In genomic region chr17:71978435-71978834, GRCh38 we compare ENCODE assay signal across 25 cellular contexts.
A peak's percentile ranks its signal among the peaks of the same experiment; 100 is the strongest.
DNase-seq lines count a peak whose midpoint lies in the region; ATAC-seq, FAIRE-seq and TF ChIP-seq lines count a peak whose summit lies in the region.
"Had no signal": no experiment of that assay in that cellular context is flagged by ENCODE, and none has a peak within 500 bp of the region (broad histone marks: within the 10 kb centered on the region; RNA-seq: fewer than 3 reads in every experiment).

No MANE protein-coding gene starts in this region.

- H3K4me3 ChIP-seq in epithelial cell of esophagus (ENCODE audit: low read length): no peak overlapping the region
- H3K4me3 ChIP-seq: Peyer's patch, SK-N-MC had no signal

- DNase-seq in NCI-H2171 treated with DMSO at 0.1 percent for 48 hours (lab: John Stamatoyannopoulos, UW) (peak; percentile 2), NCI-H2171 (lab: John Stamatoyannopoulos, UW) (no peak), epithelial cell of esophagus (ENCODE audit: low read depth) (peak; percentile 86), urothelium cell line (ENCODE audit: low spot score) (no peak), GM19240 (ENCODE audit: insufficient read length, low spot score) (no peak), NCI-H1694 treated with DMSO at 0.1 percent for 48 hours (lab: John Stamatoyannopoulos, UW) (no peak)
- DNase-seq: ACHN; BE2C; CD8-positive, alpha-beta memory T cell; DMS153; DND-41; HFFc6; NCI-H1092 treated with DMSO at 0.1 percent for 48 hours; NCI-H1436; NCI-H1930; NCI-H2227 treated with DMSO at 0.1 percent for 48 hours; NCI-H69; OCI-M1; Peyer's patch; SIG-M5 had no signal

- no peak for ATAC-seq in HG02970 (IDR thresholded peaks at IDR 0.05; ENCODE audit: low FRiP score, unreplicated experiment)

- peak; percentile 93 for FAIRE-seq in urothelium cell line (lab: Jason Lieb, UNC)
- FAIRE-seq: GM19239, H54 had no signal

- TF ChIP-seq EP300 in Ishikawa (IDR thresholded peaks at IDR 0.05; ENCODE audit: borderline replicate concordance): no peak

- no peak for TF ChIP-seq RAD21 in Ishikawa (IDR thresholded peaks at IDR 0.05; ENCODE audit: low read depth)

- no peak for TF ChIP-seq CTCF in epithelial cell of esophagus (IDR thresholded peaks at IDR 0.05; ENCODE audit: insufficient read depth, low read depth, low read length, missing control alignments)

TF ChIP-seq in Ishikawa, 13 proteins besides CTCF, POLR2A, EP300 and RAD21:
- peak; percentile 60; the same call in 1 of the 2 replicates for TF ChIP-seq REST (IDR thresholded peaks at IDR 0.05; ENCODE audit: low read depth)
- no peak for TF ChIP-seq TCF12 (IDR thresholded peaks at IDR 0.05; ENCODE audit: low read depth)
TF ChIP-seq in Ishikawa: peak in this region for 1.

Comparison
In these comparisons a context has a peak if more than half of its experiments do, and no peak if none do; other contexts are left out.
1. DNase-seq: peak in NCI-H2171 treated with DMSO at 0.1 percent for 48 hours (single experiment) and epithelial cell of esophagus (single experiment); none in NCI-H2171 (single experiment), urothelium cell line (single experiment), GM19240 (single experiment) and NCI-H1694 treated with DMSO at 0.1 percent for 48 hours (single experiment).